8 cellular contexts compared by ENCODE assay signal in the genomic region with DNA sequence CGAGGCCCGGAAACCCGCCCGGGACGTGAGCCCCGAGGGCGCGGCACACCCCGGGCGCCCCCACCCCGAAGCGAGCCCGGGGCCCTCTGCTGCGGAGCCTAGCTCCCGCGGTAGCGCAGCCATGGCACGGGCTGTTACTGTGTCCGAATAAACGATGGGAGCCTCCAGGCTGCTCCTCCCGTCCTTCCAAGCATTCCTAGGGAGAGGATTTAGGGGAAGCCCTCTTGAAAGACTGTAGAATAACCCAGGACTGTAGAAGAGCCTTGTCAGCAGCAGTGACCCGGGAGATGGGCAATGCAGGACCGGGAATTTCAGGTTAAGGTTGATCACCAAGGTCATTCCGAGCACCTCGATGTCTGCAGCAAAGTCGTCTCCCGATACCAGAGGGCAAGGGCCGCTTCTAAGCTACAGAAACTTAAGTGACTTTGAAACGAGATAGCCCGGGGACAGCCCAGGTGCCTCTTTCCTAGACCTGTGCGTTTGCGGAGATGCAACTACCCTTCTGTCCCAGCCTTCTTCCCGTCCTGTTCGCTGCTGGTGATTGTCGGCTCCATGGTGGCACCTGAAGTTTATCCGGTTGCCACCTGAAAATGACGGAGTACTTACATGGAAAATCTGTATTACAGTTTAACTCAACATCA. TPM values are rescaled to one million over a fixed set of nuclear protein-coding genes. Genes with fewer than 3 reads are reported as not detected.
DNase-seq lines count a peak whose midpoint lies in the region; ATAC-seq and TF ChIP-seq lines count a peak whose summit lies in the region.

No MANE protein-coding gene starts in this region.

- H3K4me1 Mint-ChIP-seq in activated B cell treated with CpG ODN at 0.5 μM for 24 hours (peaks cover 23% of the 10 kb centered on the region), natural killer cell (peaks cover 21 to 23% of the 10 kb centered on the region in 2 donors)
- peaks cover 22 to 31% of the 10 kb centered on the region in 2 donors for H3K4me1 Mint-ChIP-seq in effector memory CD8-positive, alpha-beta T cell (ENCODE audit: low read depth in 2 of 2)

- intact Hi-C loops in activated B cell treated with CpG ODN at 0.5 μM for 24 hours (cut with micrococcal nuclease) (loop anchor here (1.0 to 2.0 kb wide), 8 partner anchors 25 to 205 kb away; partner anchors contain the start of genes ARPP19 and ATOSA), natural killer cell (cut with micrococcal nuclease) (loop anchor here (1.0 to 10.0 kb wide), 5 partner anchors 17 to 205 kb away; partner anchors contain the start of gene ATOSA)

- H3K36me3 Mint-ChIP-seq in activated B cell treated with CpG ODN at 0.5 μM for 24 hours (ENCODE audit: low read depth) (peaks cover 2% of the 10 kb centered on the region), natural killer cell (no peaks in the 10 kb centered on the region)
- H3K36me3 Mint-ChIP-seq in effector memory CD8-positive, alpha-beta T cell (ENCODE audit: insufficient read depth): peaks cover 3% of the 10 kb centered on the region

- POLR2A ChIA-PET in activated B cell treated with CpG ODN at 0.5 μM for 24 hours (lab: Charles Lee): interaction anchor here (0.6 to 2.4 kb wide), 8 partner anchors 26 to 350 kb away, joined by 3 to 8 read pairs (median 4); no protein-coding TSS in a partner anchor

- H3K36me3 ChIP-seq in urinary bladder (ENCODE audit: insufficient read depth): no peaks in the 10 kb centered on the region

- no peak for TF ChIP-seq CTCF in GM12875 (IDR thresholded peaks at IDR 0.05; ENCODE audit: borderline replicate concordance, insufficient read depth, low read depth, low read length)
- TF ChIP-seq CTCF in activated B cell treated with CpG ODN at 0.5 μM for 24 hours (IDR thresholded peaks at IDR 0.05): no peak
- no peak for TF ChIP-seq CTCF in natural killer cell (IDR thresholded peaks at IDR 0.05)

- ATAC-seq in HG03175 (IDR thresholded peaks at IDR 0.05; ENCODE audit: unreplicated experiment) (peak; percentile 5), activated B cell treated with CpG ODN at 0.5 μM for 24 hours (ENCODE audit: low read depth) (no peak), natural killer cell (no peak), GM19397 (IDR thresholded peaks at IDR 0.05; ENCODE audit: unreplicated experiment) (no peak), HG02970 (IDR thresholded peaks at IDR 0.05; ENCODE audit: low FRiP score, unreplicated experiment) (no peak)
- no peak for ATAC-seq in effector memory CD8-positive, alpha-beta T cell (replicated peaks)

- H3K27me3 Mint-ChIP-seq in activated B cell treated with CpG ODN at 0.5 μM for 24 hours (no peaks in the 10 kb centered on the region), natural killer cell (ENCODE audit: low read depth in 2 of 2) (peaks cover 4 to 15% of the 10 kb centered on the region in 2 donors)
- no peaks in the 10 kb centered on the region for H3K27me3 Mint-ChIP-seq in effector memory CD8-positive, alpha-beta T cell

- H3K27ac ChIP-seq in urinary bladder (ENCODE audit: low read depth): peak overlapping the region; percentile 73

- DNase-seq in activated B cell treated with CpG ODN at 0.5 μM for 24 hours: no peak
- DNase-seq in effector memory CD8-positive, alpha-beta T cell: peak in 1 of 3 experiments; percentile 17
- no peak for DNase-seq in natural killer cell

- no peaks in the 10 kb centered on the region for H3K9me3 Mint-ChIP-seq in activated B cell treated with CpG ODN at 0.5 μM for 24 hours
- no peaks in the 10 kb centered on the region for H3K9me3 Mint-ChIP-seq in effector memory CD8-positive, alpha-beta T cell
- no peaks in the 10 kb centered on the region for H3K9me3 Mint-ChIP-seq in natural killer cell

- peak overlapping the region; percentile 79 for H3K27ac Mint-ChIP-seq in activated B cell treated with CpG ODN at 0.5 μM for 24 hours
- peak overlapping the region; percentile 10 to 89 for H3K27ac Mint-ChIP-seq in effector memory CD8-positive, alpha-beta T cell
- H3K27ac Mint-ChIP-seq in natural killer cell: peak overlapping the region; percentile 37 to 68

- H3K4me1 ChIP-seq in urinary bladder (ENCODE audit: insufficient read depth): no peaks in the 10 kb centered on the region

- H3K4me3 ChIP-seq in GM12875 (ENCODE audit: low read depth, low read length): peak overlapping the region; percentile 68
- H3K4me3 ChIP-seq in urinary bladder (ENCODE audit: low read depth, low read length): peak overlapping the region; percentile 63

- WGBS in urinary bladder: 3% methylated on average over 37 of the region's 37 CpGs

- H3K4me3 Mint-ChIP-seq in activated B cell treated with CpG ODN at 0.5 μM for 24 hours (peak overlapping the region; percentile 73), natural killer cell (peak overlapping the region; percentile 78)
- H3K4me3 Mint-ChIP-seq in effector memory CD8-positive, alpha-beta T cell: peak overlapping the region; percentile 93 to 96

- CTCF ChIA-PET in activated B cell treated with CpG ODN at 0.5 μM for 24 hours (lab: Charles Lee): interaction anchor here (1.1 to 2.4 kb wide), 4 partner anchors 43 to 205 kb away, joined by 3 to 16 read pairs (median 8); no protein-coding TSS in a partner anchor

RNA-seq across cellular contexts. Expression of gene MYO5A, which starts 0.7 kb away (rescaled TPM):
- total RNA-seq in activated B cell treated with CpG ODN at 0.5 μM for 24 hours (41.7 and 49.1 TPM in 2 replicates), natural killer cell (10 to 100 TPM; 42.8 to 51.5 (median 44.4) TPM), urinary bladder (29.5 TPM)
- 9.1 TPM for polyA plus RNA-seq in urinary bladder

RNA-seq across cellular contexts. Expression of gene ARPP19, which starts 39.4 kb away (rescaled TPM):
- total RNA-seq in activated B cell treated with CpG ODN at 0.5 μM for 24 hours: 145 and 153 TPM in 2 replicates
- total RNA-seq in natural killer cell: 100 to 1,000 TPM; 110 to 147 (median 121) TPM
- total RNA-seq in urinary bladder: 170 TPM
- polyA plus RNA-seq in urinary bladder: 66.9 TPM
